1 cellular context compared by ENCODE assay signal in the genomic region with DNA sequence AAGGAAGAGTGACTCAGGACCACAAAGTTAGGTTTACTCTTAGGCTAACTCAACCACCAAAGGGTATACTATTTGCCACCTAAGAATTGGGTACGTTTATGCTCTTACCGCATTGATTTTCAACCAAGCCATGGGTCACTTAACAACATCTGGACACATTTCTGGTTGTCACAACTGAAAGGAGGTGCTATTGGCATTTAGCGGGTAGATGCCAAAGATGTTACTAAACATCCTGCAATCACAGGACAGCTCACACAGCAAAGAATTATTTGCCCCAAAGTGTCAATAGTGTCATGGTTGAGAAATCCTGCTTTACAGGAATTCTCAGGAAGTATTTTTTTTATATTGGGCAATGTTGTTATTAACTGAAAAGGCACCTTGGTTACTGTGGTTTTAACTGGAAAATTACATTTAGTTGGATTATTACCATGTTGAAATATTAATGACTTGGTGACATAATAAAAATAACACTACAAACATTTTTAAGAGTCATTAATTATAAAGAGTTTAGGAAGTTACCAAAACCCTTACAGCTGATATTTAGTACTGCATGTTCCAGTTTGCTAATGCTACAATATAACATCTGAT.
TF ChIP-seq lines count a peak whose summit lies in the region.

No MANE protein-coding gene starts in this region.

TF ChIP-seq in HCT116, 20 proteins besides CTCF, POLR2A, EP300 and RAD21:
- 0 out of 2 replicates have a peak, but pooled peaks have one; percentile 25 for TF ChIP-seq EGR1 (IDR thresholded peaks at IDR 0.05; ENCODE audit: low read depth)
- peak; percentile 99 for TF ChIP-seq CEBPB (IDR thresholded peaks at IDR 0.05; ENCODE audit: low read depth)
- peak; percentile 92 for TF ChIP-seq FOSL1 (IDR thresholded peaks at IDR 0.05; ENCODE audit: low read depth)
- TF ChIP-seq, protein P1, sequence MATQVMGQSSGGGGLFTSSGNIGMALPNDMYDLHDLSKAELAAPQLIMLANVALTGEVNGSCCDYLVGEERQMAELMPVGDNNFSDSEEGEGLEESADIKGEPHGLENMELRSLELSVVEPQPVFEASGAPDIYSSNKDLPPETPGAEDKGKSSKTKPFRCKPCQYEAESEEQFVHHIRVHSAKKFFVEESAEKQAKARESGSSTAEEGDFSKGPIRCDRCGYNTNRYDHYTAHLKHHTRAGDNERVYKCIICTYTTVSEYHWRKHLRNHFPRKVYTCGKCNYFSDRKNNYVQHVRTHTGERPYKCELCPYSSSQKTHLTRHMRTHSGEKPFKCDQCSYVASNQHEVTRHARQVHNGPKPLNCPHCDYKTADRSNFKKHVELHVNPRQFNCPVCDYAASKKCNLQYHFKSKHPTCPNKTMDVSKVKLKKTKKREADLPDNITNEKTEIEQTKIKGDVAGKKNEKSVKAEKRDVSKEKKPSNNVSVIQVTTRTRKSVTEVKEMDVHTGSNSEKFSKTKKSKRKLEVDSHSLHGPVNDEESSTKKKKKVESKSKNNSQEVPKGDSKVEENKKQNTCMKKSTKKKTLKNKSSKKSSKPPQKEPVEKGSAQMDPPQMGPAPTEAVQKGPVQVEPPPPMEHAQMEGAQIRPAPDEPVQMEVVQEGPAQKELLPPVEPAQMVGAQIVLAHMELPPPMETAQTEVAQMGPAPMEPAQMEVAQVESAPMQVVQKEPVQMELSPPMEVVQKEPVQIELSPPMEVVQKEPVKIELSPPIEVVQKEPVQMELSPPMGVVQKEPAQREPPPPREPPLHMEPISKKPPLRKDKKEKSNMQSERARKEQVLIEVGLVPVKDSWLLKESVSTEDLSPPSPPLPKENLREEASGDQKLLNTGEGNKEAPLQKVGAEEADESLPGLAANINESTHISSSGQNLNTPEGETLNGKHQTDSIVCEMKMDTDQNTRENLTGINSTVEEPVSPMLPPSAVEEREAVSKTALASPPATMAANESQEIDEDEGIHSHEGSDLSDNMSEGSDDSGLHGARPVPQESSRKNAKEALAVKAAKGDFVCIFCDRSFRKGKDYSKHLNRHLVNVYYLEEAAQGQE (IDR thresholded peaks at IDR 0.05; ENCODE audit: low read depth) = no peak
- peak; percentile 63 for TF ChIP-seq SIN3A (IDR thresholded peaks at IDR 0.05; ENCODE audit: low read depth)
- TF ChIP-seq SP1 (IDR thresholded peaks at IDR 0.05; ENCODE audit: low read depth) = peak; percentile 97
- TF ChIP-seq ELF1 (IDR thresholded peaks at IDR 0.05; ENCODE audit: borderline replicate concordance, low read depth) = no peak
- TF ChIP-seq TCF7L2 (IDR thresholded peaks at IDR 0.05; ENCODE audit: borderline replicate concordance, extremely low read depth, insufficient read depth, insufficient read length) = no peak
- peak; percentile 52; the same call in 1 of the 2 replicates for TF ChIP-seq POLR2AphosphoS5 (IDR thresholded peaks at IDR 0.05; ENCODE audit: low read depth, low read length)
- peak; percentile 90 for TF ChIP-seq JUND (IDR thresholded peaks at IDR 0.05)
- peak; percentile 91 for TF ChIP-seq CBX3 (IDR thresholded peaks at IDR 0.05; ENCODE audit: low read depth)
- TF ChIP-seq, protein P2, sequence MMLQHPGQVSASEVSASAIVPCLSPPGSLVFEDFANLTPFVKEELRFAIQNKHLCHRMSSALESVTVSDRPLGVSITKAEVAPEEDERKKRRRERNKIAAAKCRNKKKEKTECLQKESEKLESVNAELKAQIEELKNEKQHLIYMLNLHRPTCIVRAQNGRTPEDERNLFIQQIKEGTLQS (IDR thresholded peaks at IDR 0.05) = peak; percentile 66; the same call in 1 of the 2 replicates
- no peak for TF ChIP-seq EZH2phosphoT487 (IDR thresholded peaks at IDR 0.05; ENCODE audit: borderline replicate concordance)
- TF ChIP-seq SRF (IDR thresholded peaks at IDR 0.05; ENCODE audit: low read depth) = peak; percentile 64
- no peak for TF ChIP-seq EZH2 (IDR thresholded peaks at IDR 0.05)
- TF ChIP-seq, protein P3, sequence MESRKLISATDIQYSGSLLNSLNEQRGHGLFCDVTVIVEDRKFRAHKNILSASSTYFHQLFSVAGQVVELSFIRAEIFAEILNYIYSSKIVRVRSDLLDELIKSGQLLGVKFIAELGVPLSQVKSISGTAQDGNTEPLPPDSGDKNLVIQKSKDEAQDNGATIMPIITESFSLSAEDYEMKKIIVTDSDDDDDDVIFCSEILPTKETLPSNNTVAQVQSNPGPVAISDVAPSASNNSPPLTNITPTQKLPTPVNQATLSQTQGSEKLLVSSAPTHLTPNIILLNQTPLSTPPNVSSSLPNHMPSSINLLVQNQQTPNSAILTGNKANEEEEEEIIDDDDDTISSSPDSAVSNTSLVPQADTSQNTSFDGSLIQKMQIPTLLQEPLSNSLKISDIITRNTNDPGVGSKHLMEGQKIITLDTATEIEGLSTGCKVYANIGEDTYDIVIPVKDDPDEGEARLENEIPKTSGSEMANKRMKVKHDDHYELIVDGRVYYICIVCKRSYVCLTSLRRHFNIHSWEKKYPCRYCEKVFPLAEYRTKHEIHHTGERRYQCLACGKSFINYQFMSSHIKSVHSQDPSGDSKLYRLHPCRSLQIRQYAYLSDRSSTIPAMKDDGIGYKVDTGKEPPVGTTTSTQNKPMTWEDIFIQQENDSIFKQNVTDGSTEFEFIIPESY (IDR thresholded peaks at IDR 0.05; ENCODE audit: extremely low read depth, insufficient replicate concordance, low read length) = no peak
- peak; percentile 11 for TF ChIP-seq YY1 (IDR thresholded peaks at IDR 0.05; ENCODE audit: extremely low read depth, insufficient replicate concordance, low read depth, low read length)
- TF ChIP-seq ZFX (IDR thresholded peaks at IDR 0.05) = no peak
- no peak for TF ChIP-seq ZNF274 (IDR thresholded peaks at IDR 0.05; ENCODE audit: low read depth, low read length)
- TF ChIP-seq, protein P4, sequence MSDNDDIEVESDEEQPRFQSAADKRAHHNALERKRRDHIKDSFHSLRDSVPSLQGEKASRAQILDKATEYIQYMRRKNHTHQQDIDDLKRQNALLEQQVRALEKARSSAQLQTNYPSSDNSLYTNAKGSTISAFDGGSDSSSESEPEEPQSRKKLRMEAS (IDR thresholded peaks at IDR 0.05) = peak; percentile 76
